Comparison of ENCODE assay signal across 2 cellular contexts in the genomic region with DNA sequence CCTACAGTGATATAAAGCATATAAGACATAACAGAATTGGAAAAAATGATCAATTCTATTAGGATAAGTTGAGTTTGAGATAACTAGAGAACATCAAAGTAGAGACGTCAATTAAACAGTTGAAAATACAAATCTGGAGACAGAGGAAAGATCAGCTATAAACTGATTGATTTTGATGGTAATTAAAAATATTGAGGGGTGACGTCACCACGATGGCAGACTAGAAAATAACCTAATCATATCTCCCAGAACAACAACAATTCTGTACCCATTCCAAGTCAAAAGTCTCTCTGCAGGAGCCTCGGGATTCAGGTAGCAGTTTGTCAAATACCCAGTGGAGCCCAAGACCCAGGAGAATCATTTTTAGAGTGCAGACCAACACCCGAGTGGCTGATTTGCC.
TF ChIP-seq lines count a peak whose summit lies in the region.

No MANE protein-coding gene starts in this region.

TF ChIP-seq in HEK293, 187 proteins besides CTCF, POLR2A, EP300 and RAD21:
- no peak for TF ChIP-seq ZNF37A (tag by site-specific recombination; IDR thresholded peaks at IDR 0.05)
- TF ChIP-seq, protein P1, sequence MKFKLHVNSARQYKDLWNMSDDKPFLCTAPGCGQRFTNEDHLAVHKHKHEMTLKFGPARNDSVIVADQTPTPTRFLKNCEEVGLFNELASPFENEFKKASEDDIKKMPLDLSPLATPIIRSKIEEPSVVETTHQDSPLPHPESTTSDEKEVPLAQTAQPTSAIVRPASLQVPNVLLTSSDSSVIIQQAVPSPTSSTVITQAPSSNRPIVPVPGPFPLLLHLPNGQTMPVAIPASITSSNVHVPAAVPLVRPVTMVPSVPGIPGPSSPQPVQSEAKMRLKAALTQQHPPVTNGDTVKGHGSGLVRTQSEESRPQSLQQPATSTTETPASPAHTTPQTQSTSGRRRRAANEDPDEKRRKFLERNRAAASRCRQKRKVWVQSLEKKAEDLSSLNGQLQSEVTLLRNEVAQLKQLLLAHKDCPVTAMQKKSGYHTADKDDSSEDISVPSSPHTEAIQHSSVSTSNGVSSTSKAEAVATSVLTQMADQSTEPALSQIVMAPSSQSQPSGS (tag by site-specific recombination; IDR thresholded peaks at IDR 0.05; ENCODE audit: low read depth), result peak; percentile 36; the same call in 1 of the 2 replicates
- TF ChIP-seq, protein P2, sequence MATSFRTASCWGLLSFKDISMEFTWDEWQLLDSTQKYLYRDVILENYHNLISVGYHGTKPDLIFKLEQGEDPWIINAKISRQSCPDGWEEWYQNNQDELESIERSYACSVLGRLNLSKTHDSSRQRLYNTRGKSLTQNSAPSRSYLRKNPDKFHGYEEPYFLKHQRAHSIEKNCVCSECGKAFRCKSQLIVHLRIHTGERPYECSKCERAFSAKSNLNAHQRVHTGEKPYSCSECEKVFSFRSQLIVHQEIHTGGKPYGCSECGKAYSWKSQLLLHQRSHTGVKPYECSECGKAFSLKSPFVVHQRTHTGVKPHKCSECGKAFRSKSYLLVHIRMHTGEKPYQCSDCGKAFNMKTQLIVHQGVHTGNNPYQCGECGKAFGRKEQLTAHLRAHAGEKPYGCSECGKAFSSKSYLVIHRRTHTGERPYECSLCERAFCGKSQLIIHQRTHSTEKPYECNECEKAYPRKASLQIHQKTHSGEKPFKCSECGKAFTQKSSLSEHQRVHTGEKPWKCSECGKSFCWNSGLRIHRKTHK (tag by site-specific recombination; IDR thresholded peaks at IDR 0.05), result no peak

TF ChIP-seq in K562, 482 proteins besides CTCF, POLR2A, EP300 and RAD21:
- TF ChIP-seq ZNF41 (CRISPR knock-in tag; conservative IDR thresholded peaks at IDR 0.05), result no peak
- TF ChIP-seq, protein P3, sequence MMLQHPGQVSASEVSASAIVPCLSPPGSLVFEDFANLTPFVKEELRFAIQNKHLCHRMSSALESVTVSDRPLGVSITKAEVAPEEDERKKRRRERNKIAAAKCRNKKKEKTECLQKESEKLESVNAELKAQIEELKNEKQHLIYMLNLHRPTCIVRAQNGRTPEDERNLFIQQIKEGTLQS (IDR thresholded peaks at IDR 0.05), result peak; percentile 52
- TF ChIP-seq, protein P3 (CRISPR knock-in tag; conservative IDR thresholded peaks at IDR 0.05), result no peak
